ENCODE assay signal across 9 cellular contexts in genomic region chr2:216083464-216084279, GRCh38. TPM values are rescaled to one million over a fixed set of nuclear protein-coding genes. Genes with fewer than 3 reads are reported as not detected.
DNase-seq lines count a peak whose midpoint lies in the region; ATAC-seq lines count a peak whose summit lies in the region.
"Had no signal": no experiment of that assay in that cellular context is flagged by ENCODE, and none has a peak within 500 bp of the region (broad histone marks: within the 10 kb centered on the region; RNA-seq: fewer than 3 reads in every experiment).

No MANE protein-coding gene starts in this region.

- no peaks in the 10 kb centered on the region for H3K27me3 Mint-ChIP-seq in activated T-cell treated with anti-CD3 and anti-CD28 coated beads, Interleukin-2, amount 50 U/mL, for 72 hours (ENCODE audit: low read depth)
- no peaks in the 10 kb centered on the region for H3K27me3 Mint-ChIP-seq in stimulated activated naive B cell treated with anti-CD40 and anti-IgM and Interleukin-4, amounts not matched to agents 10 μg/mL and 1 μg/mL and 100 μg/mL, for 72 hours

- peak overlapping the region; percentile 52 to 72 for H3K4me3 Mint-ChIP-seq in activated T-cell treated with anti-CD3 and anti-CD28 coated beads, Interleukin-2, amount 50 U/mL, for 72 hours
- no peak overlapping the region for H3K4me3 Mint-ChIP-seq in stimulated activated naive B cell treated with anti-CD40 and anti-IgM and Interleukin-4, amounts not matched to agents 10 μg/mL and 1 μg/mL and 100 μg/mL, for 72 hours

- no peak for ATAC-seq in activated T-cell treated with anti-CD3 and anti-CD28 coated beads, Interleukin-2, amount 50 U/mL, for 72 hours (replicated peaks in 1 of 2)
- no peak for ATAC-seq in stimulated activated naive B cell treated with anti-CD40 and anti-IgM and Interleukin-4, amounts not matched to agents 10 μg/mL and 1 μg/mL and 100 μg/mL, for 72 hours (replicated peaks)
- no peak for ATAC-seq in GM18867 (IDR thresholded peaks at IDR 0.05; ENCODE audit: unreplicated experiment)
- ATAC-seq: right cardiac atrium had no signal

- peak in 1 of 2 donors; percentile 5 for DNase-seq in activated T-cell treated with anti-CD3 and anti-CD28 coated beads, Interleukin-2, amount 50 U/mL, for 72 hours
- DNase-seq in activated T-cell treated with anti-CD3 and anti-CD28 coated beads for 4 hours (no peak), SHP77 treated with DMSO at 0.1 percent for 48 hours (lab: John Stamatoyannopoulos, UW) (peak; percentile 59), foreskin melanocyte (peak; percentile 80), NOMO-1 (lab: John Stamatoyannopoulos, UW; ENCODE audit: unreplicated experiment in 2 of 2) (no peak), NCI-H2029 (lab: John Stamatoyannopoulos, UW) (no peak)
- no peak for DNase-seq in stimulated activated naive B cell treated with anti-CD40 and anti-IgM and Interleukin-4, amounts not matched to agents 10 μg/mL and 1 μg/mL and 100 μg/mL, for 72 hours

- H3K4me1 Mint-ChIP-seq in activated T-cell treated with anti-CD3 and anti-CD28 coated beads, Interleukin-2, amount 50 U/mL, for 72 hours (ENCODE audit: low read depth), result peaks cover 68% of the 10 kb centered on the region
- peaks cover 26 to 40% of the 10 kb centered on the region in 2 donors for H3K4me1 Mint-ChIP-seq in stimulated activated naive B cell treated with anti-CD40 and anti-IgM and Interleukin-4, amounts not matched to agents 10 μg/mL and 1 μg/mL and 100 μg/mL, for 72 hours

- H3K27ac Mint-ChIP-seq in activated T-cell treated with anti-CD3 and anti-CD28 coated beads, Interleukin-2, amount 50 U/mL, for 72 hours, result peak overlapping the region; percentile 81
- peak overlapping the region; percentile 9 for H3K27ac Mint-ChIP-seq in stimulated activated naive B cell treated with anti-CD40 and anti-IgM and Interleukin-4, amounts not matched to agents 10 μg/mL and 1 μg/mL and 100 μg/mL, for 72 hours

- H3K9me3 Mint-ChIP-seq in activated T-cell treated with anti-CD3 and anti-CD28 coated beads, Interleukin-2, amount 50 U/mL, for 72 hours, result no peaks in the 10 kb centered on the region
- no peaks in the 10 kb centered on the region for H3K9me3 Mint-ChIP-seq in stimulated activated naive B cell treated with anti-CD40 and anti-IgM and Interleukin-4, amounts not matched to agents 10 μg/mL and 1 μg/mL and 100 μg/mL, for 72 hours

- H3K36me3 Mint-ChIP-seq in activated T-cell treated with anti-CD3 and anti-CD28 coated beads, Interleukin-2, amount 50 U/mL, for 72 hours (ENCODE audit: insufficient read depth in 2 of 2), result peaks cover 0 to 3% of the 10 kb centered on the region in 2 donors
- H3K36me3 Mint-ChIP-seq in stimulated activated naive B cell treated with anti-CD40 and anti-IgM and Interleukin-4, amounts not matched to agents 10 μg/mL and 1 μg/mL and 100 μg/mL, for 72 hours, result no peaks in the 10 kb centered on the region

RNA-seq across cellular contexts. Expression of gene TMEM169, which starts 2.0 kb away (rescaled TPM):
- total RNA-seq in activated T-cell treated with anti-CD3 and anti-CD28 coated beads, Interleukin-2, amount 50 U/mL, for 72 hours, result 1 to 10 TPM; 1.6 TPM

RNA-seq across cellular contexts. Expression of gene PECR, which starts 2.1 kb away (rescaled TPM):
- 10 to 100 TPM; 28.4 to 29.7 TPM for total RNA-seq in activated T-cell treated with anti-CD3 and anti-CD28 coated beads, Interleukin-2, amount 50 U/mL, for 72 hours

RNA-seq across cellular contexts. Expression of gene XRCC5, which starts 25.5 kb away (rescaled TPM):
- total RNA-seq in activated T-cell treated with anti-CD3 and anti-CD28 coated beads, Interleukin-2, amount 50 U/mL, for 72 hours, result 100 to 1,000 TPM; 300 to 324 TPM

Comparison
In these comparisons a context has a peak if more than half of its experiments do, and no peak if none do; other contexts are left out.
1. DNase-seq: peak in SHP77 treated with DMSO at 0.1 percent for 48 hours (single experiment) and foreskin melanocyte (single experiment); none in activated T-cell treated with anti-CD3 and anti-CD28 coated beads for 4 hours (single experiment), stimulated activated naive B cell treated with anti-CD40 and anti-IgM and Interleukin-4, amounts not matched to agents 10 μg/mL and 1 μg/mL and 100 μg/mL, for 72 hours (single experiment), NOMO-1 (0 of 2) and NCI-H2029 (single experiment).
2. H3K4me3 Mint-ChIP-seq: peak in activated T-cell treated with anti-CD3 and anti-CD28 coated beads, Interleukin-2, amount 50 U/mL, for 72 hours (2 of 2); none in stimulated activated naive B cell treated with anti-CD40 and anti-IgM and Interleukin-4, amounts not matched to agents 10 μg/mL and 1 μg/mL and 100 μg/mL, for 72 hours (0 of 2).